8 cellular contexts compared by ENCODE assay signal in the genomic region with DNA sequence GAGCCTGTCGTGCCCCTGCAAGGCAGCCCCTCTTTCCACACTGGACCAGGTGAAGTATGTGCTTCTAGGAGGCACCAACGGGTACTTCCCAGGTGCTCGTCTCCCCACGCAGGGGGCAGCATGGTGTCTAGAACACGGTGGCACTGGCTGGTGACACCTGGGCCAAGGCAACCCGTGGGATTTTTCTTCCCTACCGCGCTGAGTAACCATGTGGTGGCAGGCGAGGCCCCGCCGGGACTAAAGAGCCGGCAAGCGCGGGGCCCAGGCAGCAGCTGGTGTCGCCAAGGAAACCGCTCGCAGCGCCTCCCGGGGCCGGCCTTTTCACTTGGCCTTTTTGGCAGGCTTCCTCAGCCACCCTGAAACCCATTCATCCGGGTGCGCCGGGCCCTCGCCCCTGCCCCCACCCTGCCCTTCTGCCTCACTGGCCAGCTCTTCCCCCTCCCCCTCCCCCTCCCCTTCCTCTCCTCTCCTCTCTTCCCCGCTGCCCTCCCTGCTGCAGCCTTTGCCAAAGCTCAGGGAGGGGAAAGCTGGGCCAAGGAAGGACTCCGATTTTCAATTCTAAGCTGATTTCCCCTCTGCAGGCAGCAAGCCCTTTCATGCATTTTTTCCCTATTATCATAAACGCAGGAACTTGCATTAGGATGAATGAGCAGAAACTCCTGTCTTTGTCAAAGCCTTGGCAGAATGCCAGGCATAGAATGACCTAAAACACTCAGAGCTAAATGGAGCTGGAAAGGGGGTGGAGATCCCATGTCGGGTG.
DNase-seq lines count a peak whose midpoint lies in the region; ATAC-seq, FAIRE-seq and TF ChIP-seq lines count a peak whose summit lies in the region.

No MANE protein-coding gene starts in this region.

- H3K4me2 ChIP-seq in astrocyte (ENCODE audit: low read length): peak overlapping the region; percentile 75

- TF ChIP-seq CTCF in GM12875 (IDR thresholded peaks at IDR 0.05; ENCODE audit: borderline replicate concordance, insufficient read depth, low read depth, low read length) (peak; percentile 62), astrocyte (IDR thresholded peaks at IDR 0.05; ENCODE audit: insufficient read depth, low read depth, low read length) (no peak), Caco-2 (IDR thresholded peaks at IDR 0.05; ENCODE audit: insufficient read depth in 1 of 2, low read depth in 1 of 2, low read length in 1 of 2, severe bottlenecking in 1 of 2, unreplicated experiment in 1 of 2) (no peak)

- H4K20me1 ChIP-seq in astrocyte (ENCODE audit: insufficient read depth, low read length): no peaks in the 10 kb centered on the region

- ATAC-seq in HG02840 (IDR thresholded peaks at IDR 0.05; ENCODE audit: low FRiP score, unreplicated experiment) (peak; percentile 64), sciatic nerve (peak; percentile 91)

- no peaks in the 10 kb centered on the region for H3K36me3 Mint-ChIP-seq in astrocyte (ENCODE audit: low read depth, unreplicated experiment)
- H3K36me3 Mint-ChIP-seq in Caco-2 (ENCODE audit: insufficient read depth, unreplicated experiment): no peaks in the 10 kb centered on the region

- peak; percentile 72 for DNase-seq in NCI-H146 treated with DMSO at 0.1 percent for 48 hours (lab: John Stamatoyannopoulos, UW; ENCODE audit: unreplicated experiment)
- DNase-seq in T-helper 22 cell (ENCODE audit: low read depth): peak; percentile 62
- DNase-seq in astrocyte (ENCODE audit: low read depth): peak; percentile 90
- peak; percentile 92 for DNase-seq in hepatic stellate cell (ENCODE audit: low spot score)
- peak; percentile 94 for DNase-seq in sciatic nerve (ENCODE audit: low spot score)
- no peak for DNase-seq in Caco-2

- POLR2A ChIA-PET in Caco-2 (lab: Charles Lee): no interaction called here

- intact Hi-C loops in sciatic nerve (cut with DNase I): no loop called here
- intact Hi-C loops in Caco-2 (cut with micrococcal nuclease; ENCODE audit: unreplicated experiment): no loop called here

- BruUV-seq in Caco-2 (replicated peaks; lab: Mats Ljungman, UMichigan): no TSS peak

- CTCF ChIA-PET in Caco-2 (lab: Charles Lee): no interaction called here

- H3K4me3 ChIP-seq in GM12875 (ENCODE audit: low read depth, low read length) (no peak overlapping the region), astrocyte (ENCODE audit: insufficient read depth, low read depth, low read length) (peak overlapping the region; percentile 27), Caco-2 (ENCODE audit: low read depth, low read length) (no peak overlapping the region)

- H3K27me3 Mint-ChIP-seq in astrocyte (ENCODE audit: low read depth, unreplicated experiment) (no peaks in the 10 kb centered on the region), Caco-2 (ENCODE audit: insufficient read depth, unreplicated experiment) (no peaks in the 10 kb centered on the region)

- H3K79me2 ChIP-seq in astrocyte (ENCODE audit: insufficient read depth, low read length): no peaks in the 10 kb centered on the region

- H3K4me1 ChIP-seq in astrocyte (ENCODE audit: insufficient read depth, low read length) (peaks cover 42% of the 10 kb centered on the region), Caco-2 (no peaks in the 10 kb centered on the region)

- peaks cover 40% of the 10 kb centered on the region for H3K4me1 Mint-ChIP-seq in astrocyte (ENCODE audit: low read depth, unreplicated experiment)
- peaks cover 7% of the 10 kb centered on the region for H3K4me1 Mint-ChIP-seq in Caco-2 (ENCODE audit: low read depth, unreplicated experiment)

- H3K36me3 ChIP-seq in astrocyte (ENCODE audit: insufficient read depth, low read length) (no peaks in the 10 kb centered on the region), Caco-2 (ENCODE audit: control insufficient read depth, insufficient read depth, low read length) (no peaks in the 10 kb centered on the region)

- peak overlapping the region; percentile 89 for H2AFZ ChIP-seq in astrocyte (ENCODE audit: low read depth, low read length)

- peak overlapping the region; percentile 91 for H3K27ac ChIP-seq in astrocyte (ENCODE audit: low read depth, low read length)

- H3K9me3 ChIP-seq in astrocyte (ENCODE audit: insufficient read depth, low read depth, low read length) (no peaks in the 10 kb centered on the region), Caco-2 (no peaks in the 10 kb centered on the region)

- H3K9me3 Mint-ChIP-seq in astrocyte (ENCODE audit: unreplicated experiment) (no peaks in the 10 kb centered on the region), Caco-2 (ENCODE audit: unreplicated experiment) (no peaks in the 10 kb centered on the region)

- peak overlapping the region; percentile 74 for H3K4me3 Mint-ChIP-seq in astrocyte (ENCODE audit: unreplicated experiment)
- H3K4me3 Mint-ChIP-seq in Caco-2 (ENCODE audit: unreplicated experiment): no peak overlapping the region

- H3K27ac Mint-ChIP-seq in astrocyte (ENCODE audit: unreplicated experiment) (peak overlapping the region; percentile 91), Caco-2 (ENCODE audit: unreplicated experiment) (no peak overlapping the region)

- H3K27me3 ChIP-seq in astrocyte (ENCODE audit: insufficient read depth, low read length): no peaks in the 10 kb centered on the region
- no peaks in the 10 kb centered on the region for H3K27me3 ChIP-seq in Caco-2 (replicated peaks; ENCODE audit: control insufficient read depth, insufficient read depth, low read length)

- no peak for FAIRE-seq in astrocyte (lab: Jason Lieb, UNC)

- peak overlapping the region; percentile 80 for H3K9ac ChIP-seq in astrocyte (ENCODE audit: low read length)

Comparison
In these comparisons a context has a peak if more than half of its experiments do, and no peak if none do; other contexts are left out.
1. DNase-seq: peak in NCI-H146 treated with DMSO at 0.1 percent for 48 hours (single experiment), T-helper 22 cell (single experiment), astrocyte (single experiment), hepatic stellate cell (single experiment) and sciatic nerve (single experiment); none in Caco-2 (0 of 2).